In genomic region chr4:2354127-2354526, GRCh38 we compare ENCODE assay signal across 9 cellular contexts.
DNase-seq lines count a peak whose midpoint lies in the region; ATAC-seq and TF ChIP-seq lines count a peak whose summit lies in the region.
"Had no signal": no experiment of that assay in that cellular context is flagged by ENCODE, and none has a peak within 500 bp of the region (broad histone marks: within the 10 kb centered on the region; RNA-seq: fewer than 3 reads in every experiment).

No MANE protein-coding gene starts in this region.

- no peak overlapping the region for H3K4me3 Mint-ChIP-seq in CD4-positive, alpha-beta T cell
- H3K4me3 Mint-ChIP-seq: activated naive CD8-positive, alpha-beta T cell had no signal

- H3K27ac Mint-ChIP-seq in CD4-positive, alpha-beta T cell = peak overlapping the region; percentile 51
- H3K27ac Mint-ChIP-seq: activated naive CD8-positive, alpha-beta T cell had no signal

- in situ Hi-C loops in GM13976 (cut with MboI; ENCODE audit: low sequenced_read_pairs, unreplicated experiment) = no loop called here

- H3K9me3 ChIP-seq in CD4-positive, alpha-beta T cell (ENCODE audit: control insufficient read depth, low read length) = no peaks in the 10 kb centered on the region
- no peaks in the 10 kb centered on the region for H3K9me3 ChIP-seq in adipocyte (ENCODE audit: control insufficient read depth, low read length)

- H3K36me3 Mint-ChIP-seq in CD4-positive, alpha-beta T cell (ENCODE audit: low read depth) = peaks cover 6% of the 10 kb centered on the region
- H3K36me3 Mint-ChIP-seq: activated naive CD8-positive, alpha-beta T cell had no signal

- H3K4me1 Mint-ChIP-seq in CD4-positive, alpha-beta T cell (ENCODE audit: low read depth) = peaks cover 6% of the 10 kb centered on the region

- no peak overlapping the region for H3K27ac ChIP-seq in CD4-positive, alpha-beta T cell (ENCODE audit: low read depth, low read length)

- ATAC-seq in CD4-positive, alpha-beta T cell (ENCODE audit: poor library complexity) = peak; percentile 77
- ATAC-seq in GM21515 (IDR thresholded peaks at IDR 0.05; ENCODE audit: unreplicated experiment) = no peak

- no peak overlapping the region for H3K9ac ChIP-seq in adipocyte (ENCODE audit: low read length)

- CTCF ChIA-PET in CD4-positive, alpha-beta T cell (lab: Charles Lee) = interaction anchor here (0.9 to 1.9 kb wide), 5 partner anchors 65 to 134 kb away, joined by 3 to 6 read pairs (median 6); partner anchors contain the start of genes CFAP99 and ZFYVE28

- no peak overlapping the region for H3K4me3 ChIP-seq in adipocyte (ENCODE audit: low read length)

- no peaks in the 10 kb centered on the region for H3K9me3 Mint-ChIP-seq in CD4-positive, alpha-beta T cell

- POLR2A ChIA-PET in CD4-positive, alpha-beta T cell (lab: Charles Lee) = no interaction called here

- intact Hi-C loops in CD4-positive, alpha-beta T cell (cut with DNase I, micrococcal nuclease) = loop anchor here (1.0 to 5.0 kb wide), 3 partner anchors 72 to 134 kb away; no protein-coding TSS in a partner anchor

- H3K27me3 Mint-ChIP-seq in CD4-positive, alpha-beta T cell = no peaks in the 10 kb centered on the region
- H3K27me3 Mint-ChIP-seq: activated naive CD8-positive, alpha-beta T cell had no signal

- peak; percentile 14 to 39 (median 26) for DNase-seq in CD4-positive, alpha-beta T cell
- DNase-seq in GM13976 (ENCODE audit: low spot score) (peak; percentile 70), adipocyte (ENCODE audit: low read depth) (peak; percentile 28), left kidney (ENCODE audit: low read depth, low spot score) (peak; percentile 34), DMS79 treated with DMSO at 0.1 percent for 48 hours (lab: John Stamatoyannopoulos, UW) (no peak), mucosa of gallbladder (ENCODE audit: low spot score) (no peak), foreskin melanocyte (no peak)

- no peaks in the 10 kb centered on the region for H3K27me3 ChIP-seq in CD4-positive, alpha-beta T cell (ENCODE audit: control insufficient read depth, insufficient read depth, low read length)
- no peaks in the 10 kb centered on the region for H3K27me3 ChIP-seq in adipocyte (replicated peaks; ENCODE audit: control insufficient read depth, insufficient read depth, low read length)

- no peaks in the 10 kb centered on the region for H3K36me3 ChIP-seq in adipocyte (ENCODE audit: control insufficient read depth, insufficient read depth, low read length, severe bottlenecking)

- no peaks in the 10 kb centered on the region for H3K4me1 ChIP-seq in adipocyte (ENCODE audit: control insufficient read depth, insufficient read depth, low read length)

- peak; percentile 45 for TF ChIP-seq CTCF in CD4-positive, alpha-beta T cell (IDR thresholded peaks at IDR 0.05)
- TF ChIP-seq CTCF in GM13976 (IDR thresholded peaks at IDR 0.05; ENCODE audit: borderline replicate concordance, control extremely low read depth, extremely low read depth, insufficient read depth, missing control alignments) = no peak

Comparison
In these comparisons a context has a peak if more than half of its experiments do, and no peak if none do; other contexts are left out.
1. DNase-seq: peak in CD4-positive, alpha-beta T cell (10 of 10), GM13976 (single experiment), adipocyte (single experiment) and left kidney (single experiment); none in DMS79 treated with DMSO at 0.1 percent for 48 hours (single experiment), mucosa of gallbladder (single experiment) and foreskin melanocyte (single experiment).